Comparison of ENCODE assay signal across 1 cellular context in genomic region chr16:30525844-30526136, GRCh38.
TF ChIP-seq lines count a peak whose summit lies in the region.

No MANE protein-coding gene starts in this region.

TF ChIP-seq in GM12878, 131 proteins besides CTCF, POLR2A, EP300 and RAD21:
- TF ChIP-seq SPI1 (IDR thresholded peaks at IDR 0.05; ENCODE audit: borderline replicate concordance, insufficient read depth, low read depth, low read length), result peak; percentile 35; the same call in 1 of the 2 replicates
- peak; percentile 69; the same call in 1 of the 2 replicates for TF ChIP-seq SIN3A (IDR thresholded peaks at IDR 0.05; ENCODE audit: low read depth, low read length)
- no peak for TF ChIP-seq SIX5 (IDR thresholded peaks at IDR 0.05; ENCODE audit: low read depth, low read length, severe bottlenecking)
